In the genomic region with DNA sequence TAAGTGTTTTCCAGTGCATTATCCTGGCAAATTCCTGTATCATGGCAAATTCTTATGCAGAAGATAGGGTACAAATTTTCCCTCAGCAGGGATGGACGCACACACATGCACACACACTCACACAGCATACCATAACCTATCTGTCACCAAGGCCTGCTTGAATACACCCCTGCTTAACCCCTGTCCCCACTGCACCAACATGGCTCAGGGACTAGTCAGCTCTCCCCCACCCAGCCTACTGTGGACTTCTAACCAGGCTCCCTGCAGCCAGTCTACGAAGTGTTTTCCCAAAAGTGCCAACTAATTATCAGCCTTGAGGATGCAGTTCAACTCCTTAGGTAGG, we compare ENCODE assay signal across 12 cellular contexts.
DNase-seq lines count a peak whose midpoint lies in the region; ATAC-seq, FAIRE-seq and TF ChIP-seq lines count a peak whose summit lies in the region.
"Had no signal": no experiment of that assay in that cellular context is flagged by ENCODE, and none has a peak within 500 bp of the region (broad histone marks: within the 10 kb centered on the region; RNA-seq: fewer than 3 reads in every experiment).

No MANE protein-coding gene starts in this region.

- H3K79me2 ChIP-seq in fibroblast of lung (ENCODE audit: control insufficient read depth, insufficient read depth, low read length) = peaks cover 10% of the 10 kb centered on the region

- H3K4me2 ChIP-seq in fibroblast of lung (ENCODE audit: extremely low read depth, insufficient read depth, low read length) = no peak overlapping the region

- peaks cover 57% of the 10 kb centered on the region for H3K4me1 Mint-ChIP-seq in activated T-helper 1 cell treated with anti-CD3 and anti-CD28 coated beads, Interleukin-12 subunit alpha, Interleukin-12 subunit beta, Interleukin-2, Interleukin-4 antibody, amounts not matched to agents 30 ng/mL and 10 ng/mL and 1 ng/mL, durations not matched to agents 14 hours and 24 hours and 36 hours (ENCODE audit: low read depth)

- H3K9me3 ChIP-seq in fibroblast of lung (ENCODE audit: control insufficient read depth, insufficient read depth, low read depth, low read length) (no peaks in the 10 kb centered on the region), psoas muscle (no peaks in the 10 kb centered on the region)
- H3K9me3 ChIP-seq: ovary had no signal

- H3K27me3 Mint-ChIP-seq in activated T-helper 1 cell treated with anti-CD3 and anti-CD28 coated beads, Interleukin-12 subunit alpha, Interleukin-12 subunit beta, Interleukin-2, Interleukin-4 antibody, amounts not matched to agents 30 ng/mL and 10 ng/mL and 1 ng/mL, durations not matched to agents 14 hours and 24 hours and 36 hours (ENCODE audit: insufficient read depth) = no peaks in the 10 kb centered on the region

- H3K27me3 ChIP-seq in fibroblast of lung (ENCODE audit: control insufficient read depth, insufficient read depth, low read length) = no peaks in the 10 kb centered on the region
- no peaks in the 10 kb centered on the region for H3K27me3 ChIP-seq in psoas muscle (ENCODE audit: insufficient read depth in 3 of 3, low read length in 2 of 3)
- H3K27me3 ChIP-seq: ovary had no signal

- DNase-seq in GM12891 (ENCODE audit: insufficient read length, low spot score) (no peak), fibroblast of lung (ENCODE audit: low read depth in 2 of 2) (peak; percentile 30 to 77), psoas muscle (no peak), HuH-7.5 (ENCODE audit: low spot score) (no peak), nucleus accumbens (lab: John Stamatoyannopoulos, UW) (no peak)
- DNase-seq in activated naive CD4-positive, alpha-beta T cell (lab: John Stamatoyannopoulos, UW) = no peak
- no peak for DNase-seq in activated T-helper 1 cell treated with anti-CD3 and anti-CD28 coated beads, Interleukin-12 subunit alpha, Interleukin-12 subunit beta, Interleukin-2, Interleukin-4 antibody, amounts not matched to agents 30 ng/mL and 10 ng/mL and 1 ng/mL, durations not matched to agents 14 hours and 24 hours and 36 hours (ENCODE audit: low spot score)
- DNase-seq: activated T-cell treated with anti-CD3 and anti-CD28 coated beads, Interleukin-2, amount 50 U/mL, for 1 hour; DND-41; NCI-H1048 had no signal

- no peak overlapping the region for H2AFZ ChIP-seq in fibroblast of lung (ENCODE audit: low read length)

- H4K20me1 ChIP-seq in fibroblast of lung (ENCODE audit: control insufficient read depth, extremely low read depth, insufficient read depth, low read length) = no peaks in the 10 kb centered on the region

- peak; percentile 33 for FAIRE-seq in GM12891 (lab: Jason Lieb, UNC)

- TF ChIP-seq CTCF in fibroblast of lung (conservative IDR thresholded peaks at IDR 0.05 in 1 of 2, IDR thresholded peaks at IDR 0.05 in 1 of 2; ENCODE audit: low read depth in 1 of 2, low read length in 2 of 2) (no peak), psoas muscle (IDR thresholded peaks at IDR 0.05) (no peak)

- peaks cover 14% of the 10 kb centered on the region for H3K36me3 Mint-ChIP-seq in activated T-helper 1 cell treated with anti-CD3 and anti-CD28 coated beads, Interleukin-12 subunit alpha, Interleukin-12 subunit beta, Interleukin-2, Interleukin-4 antibody, amounts not matched to agents 30 ng/mL and 10 ng/mL and 1 ng/mL, durations not matched to agents 14 hours and 24 hours and 36 hours (ENCODE audit: low read depth)

- no peak overlapping the region for H3K27ac Mint-ChIP-seq in activated T-helper 1 cell treated with anti-CD3 and anti-CD28 coated beads, Interleukin-12 subunit alpha, Interleukin-12 subunit beta, Interleukin-2, Interleukin-4 antibody, amounts not matched to agents 30 ng/mL and 10 ng/mL and 1 ng/mL, durations not matched to agents 14 hours and 24 hours and 36 hours

- intact Hi-C loops in psoas muscle (cut with DNase I) = loop anchor here in 1 of 2 donors (5.0 kb wide), 1 partner anchor 149 kb away; a partner anchor contains a TSS
- intact Hi-C loops in activated T-helper 1 cell treated with anti-CD3 and anti-CD28 coated beads, Interleukin-12 subunit alpha, Interleukin-12 subunit beta, Interleukin-2, Interleukin-4 antibody, amounts not matched to agents 30 ng/mL and 10 ng/mL and 1 ng/mL, durations not matched to agents 14 hours and 24 hours and 36 hours (cut with micrococcal nuclease) = loop anchor here (5.0 kb wide), 1 partner anchor 184 kb away; a partner anchor contains a TSS

- H3K36me3 ChIP-seq in fibroblast of lung (ENCODE audit: control insufficient read depth, insufficient read depth, low read length) = no peaks in the 10 kb centered on the region
- peaks cover 0 to 2% of the 10 kb centered on the region in 2 donors for H3K36me3 ChIP-seq in psoas muscle (ENCODE audit: insufficient read depth in 1 of 2, low read depth in 1 of 2)
- H3K36me3 ChIP-seq: ovary had no signal

- H3K27ac ChIP-seq in fibroblast of lung (ENCODE audit: insufficient read depth, low read length) = no peak overlapping the region
- H3K27ac ChIP-seq in psoas muscle = peak overlapping the region; percentile 17

- no peak overlapping the region for H3K4me3 ChIP-seq in fibroblast of lung (replicated peaks in 1 of 4; ENCODE audit: control extremely low read depth in 1 of 4, insufficient read depth in 1 of 4, low read depth in 3 of 4, low read length in 4 of 4)
- H3K4me3 ChIP-seq in psoas muscle = no peak overlapping the region
- H3K4me3 ChIP-seq: ovary had no signal

- H3K9me3 Mint-ChIP-seq in activated T-helper 1 cell treated with anti-CD3 and anti-CD28 coated beads, Interleukin-12 subunit alpha, Interleukin-12 subunit beta, Interleukin-2, Interleukin-4 antibody, amounts not matched to agents 30 ng/mL and 10 ng/mL and 1 ng/mL, durations not matched to agents 14 hours and 24 hours and 36 hours = no peaks in the 10 kb centered on the region

- no peak overlapping the region for H3K9ac ChIP-seq in fibroblast of lung (ENCODE audit: insufficient read depth, low read length)

- H3K4me1 ChIP-seq in fibroblast of lung (ENCODE audit: control insufficient read depth, extremely low read depth, insufficient read depth, low read length) = peaks cover 10% of the 10 kb centered on the region
- peaks cover 79% of the 10 kb centered on the region for H3K4me1 ChIP-seq in psoas muscle

- H3K4me3 Mint-ChIP-seq in activated T-helper 1 cell treated with anti-CD3 and anti-CD28 coated beads, Interleukin-12 subunit alpha, Interleukin-12 subunit beta, Interleukin-2, Interleukin-4 antibody, amounts not matched to agents 30 ng/mL and 10 ng/mL and 1 ng/mL, durations not matched to agents 14 hours and 24 hours and 36 hours = no peak overlapping the region

- WGBS in psoas muscle, 3 donors = 85 to 95% (median 94%) methylated on average over 2 of the region's 2 CpGs

- ATAC-seq in SK-N-SH treated with all-trans-retinoic acid at 6 μM for 48 hours (peak; percentile 37; the same call in 2 of the 3 replicates), psoas muscle (peak in 2 of 4 donors; percentile 49 to 66)

- TF ChIP-seq POLR2A in GM12891 (IDR thresholded peaks at IDR 0.05; ENCODE audit: low read depth, low read length) = no peak

TF ChIP-seq in GM12891, 5 proteins besides CTCF, POLR2A, EP300 and RAD21:
- TF ChIP-seq POU2F2 (IDR thresholded peaks at IDR 0.05; ENCODE audit: low read depth, low read length) (no peak), PAX5 (IDR thresholded peaks at IDR 0.05; ENCODE audit: insufficient read depth, low read length, severe bottlenecking) (no peak), TAF1 (IDR thresholded peaks at IDR 0.05; ENCODE audit: low read depth, low read length) (no peak), SPI1 (IDR thresholded peaks at IDR 0.05; ENCODE audit: low read depth, low read length) (no peak), POLR2AphosphoS5 (IDR thresholded peaks at IDR 0.05; ENCODE audit: low read depth, low read length) (no peak)

TF ChIP-seq in SK-N-SH treated with all-trans-retinoic acid at 6 μM for 48 hours, 23 proteins besides CTCF, POLR2A, EP300 and RAD21 (continues in another document):
- TF ChIP-seq, protein P1, sequence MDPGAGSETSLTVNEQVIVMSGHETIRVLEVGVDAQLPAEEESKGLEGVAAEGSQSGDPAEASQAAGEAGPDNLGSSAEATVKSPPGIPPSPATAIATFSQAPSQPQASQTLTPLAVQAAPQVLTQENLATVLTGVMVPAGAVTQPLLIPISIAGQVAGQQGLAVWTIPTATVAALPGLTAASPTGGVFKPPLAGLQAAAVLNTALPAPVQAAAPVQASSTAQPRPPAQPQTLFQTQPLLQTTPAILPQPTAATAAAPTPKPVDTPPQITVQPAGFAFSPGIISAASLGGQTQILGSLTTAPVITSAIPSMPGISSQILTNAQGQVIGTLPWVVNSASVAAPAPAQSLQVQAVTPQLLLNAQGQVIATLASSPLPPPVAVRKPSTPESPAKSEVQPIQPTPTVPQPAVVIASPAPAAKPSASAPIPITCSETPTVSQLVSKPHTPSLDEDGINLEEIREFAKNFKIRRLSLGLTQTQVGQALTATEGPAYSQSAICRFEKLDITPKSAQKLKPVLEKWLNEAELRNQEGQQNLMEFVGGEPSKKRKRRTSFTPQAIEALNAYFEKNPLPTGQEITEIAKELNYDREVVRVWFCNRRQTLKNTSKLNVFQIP (CRISPR knock-in tag; IDR thresholded peaks at IDR 0.05; ENCODE audit: borderline replicate concordance, low read depth) = no peak
- no peak for TF ChIP-seq ZFP3 (CRISPR knock-in tag; IDR thresholded peaks at IDR 0.05)
- TF ChIP-seq ZNF70 (CRISPR knock-in tag; IDR thresholded peaks at IDR 0.05) = no peak
- TF ChIP-seq ZFP30 (CRISPR knock-in tag; IDR thresholded peaks at IDR 0.05) = no peak
- TF ChIP-seq ISL1 (CRISPR knock-in tag; IDR thresholded peaks at IDR 0.05) = no peak
- no peak for TF ChIP-seq ZNF8 (CRISPR knock-in tag; IDR thresholded peaks at IDR 0.05)
- TF ChIP-seq, protein P2, sequence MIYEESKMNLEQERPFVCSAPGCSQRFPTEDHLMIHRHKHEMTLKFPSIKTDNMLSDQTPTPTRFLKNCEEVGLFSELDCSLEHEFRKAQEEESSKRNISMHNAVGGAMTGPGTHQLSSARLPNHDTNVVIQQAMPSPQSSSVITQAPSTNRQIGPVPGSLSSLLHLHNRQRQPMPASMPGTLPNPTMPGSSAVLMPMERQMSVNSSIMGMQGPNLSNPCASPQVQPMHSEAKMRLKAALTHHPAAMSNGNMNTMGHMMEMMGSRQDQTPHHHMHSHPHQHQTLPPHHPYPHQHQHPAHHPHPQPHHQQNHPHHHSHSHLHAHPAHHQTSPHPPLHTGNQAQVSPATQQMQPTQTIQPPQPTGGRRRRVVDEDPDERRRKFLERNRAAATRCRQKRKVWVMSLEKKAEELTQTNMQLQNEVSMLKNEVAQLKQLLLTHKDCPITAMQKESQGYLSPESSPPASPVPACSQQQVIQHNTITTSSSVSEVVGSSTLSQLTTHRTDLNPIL (CRISPR knock-in tag; IDR thresholded peaks at IDR 0.05; ENCODE audit: low read depth) = no peak

Comparison
In these comparisons a context has a peak if more than half of its experiments do, and no peak if none do; other contexts are left out.
1. DNase-seq: peak in fibroblast of lung (2 of 2); none in GM12891 (single experiment), psoas muscle (0 of 2), activated naive CD4-positive, alpha-beta T cell (0 of 4), HuH-7.5 (single experiment), nucleus accumbens (0 of 56) and activated T-helper 1 cell treated with anti-CD3 and anti-CD28 coated beads, Interleukin-12 subunit alpha, Interleukin-12 subunit beta, Interleukin-2, Interleukin-4 antibody, amounts not matched to agents 30 ng/mL and 10 ng/mL and 1 ng/mL, durations not matched to agents 14 hours and 24 hours and 36 hours (single experiment).